Comparison of ENCODE assay signal across 8 cellular contexts in the genomic region with DNA sequence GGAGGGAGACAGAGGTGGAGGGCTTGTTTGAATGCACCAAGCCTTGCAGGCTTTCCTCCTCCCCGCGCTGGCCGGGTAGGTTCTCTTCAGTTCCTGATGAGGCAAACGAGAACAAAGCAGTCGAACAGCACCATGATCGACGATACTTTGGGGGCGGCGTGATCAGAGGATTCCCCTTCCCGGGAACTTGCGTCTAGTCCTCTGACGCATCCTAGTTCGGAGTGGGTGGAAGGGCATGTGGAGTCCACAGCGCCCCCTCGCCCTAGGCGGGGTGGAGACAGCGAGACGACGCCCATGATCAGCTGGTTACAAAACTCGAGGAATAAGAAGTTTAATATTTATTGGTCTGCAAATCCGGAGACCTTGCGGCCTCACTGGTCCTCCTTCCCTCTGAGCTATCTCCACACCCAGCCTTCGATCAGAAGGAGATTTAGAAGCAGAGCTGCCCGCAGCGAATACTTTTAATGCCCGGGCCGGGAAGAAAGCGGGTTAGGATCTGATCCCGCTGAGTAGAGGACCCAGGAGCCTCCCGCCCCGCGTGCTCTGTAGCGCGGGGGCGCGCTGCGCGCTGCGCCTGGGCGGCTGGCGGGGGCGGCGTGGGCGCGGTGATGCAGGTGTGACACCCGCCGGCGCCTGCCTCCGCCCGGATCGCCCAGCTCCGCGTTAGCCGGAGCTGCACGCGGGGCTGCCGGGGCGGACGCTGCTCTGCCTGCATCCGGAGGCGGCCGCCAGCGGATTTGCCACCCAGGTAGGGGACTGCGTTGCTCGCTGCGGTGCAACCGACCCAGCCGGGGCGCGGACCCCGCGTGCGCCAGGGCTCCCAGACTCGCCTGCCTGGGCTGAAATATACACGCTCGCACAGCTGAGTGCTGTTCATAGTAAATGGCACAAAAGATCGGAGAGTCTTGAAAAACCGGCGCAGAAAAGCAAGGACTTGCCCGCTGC. TPM values are rescaled to one million over a fixed set of nuclear protein-coding genes. Genes with fewer than 3 reads are reported as not detected.
DNase-seq lines count a peak whose midpoint lies in the region; ATAC-seq and TF ChIP-seq lines count a peak whose summit lies in the region.

A gene with protein sequence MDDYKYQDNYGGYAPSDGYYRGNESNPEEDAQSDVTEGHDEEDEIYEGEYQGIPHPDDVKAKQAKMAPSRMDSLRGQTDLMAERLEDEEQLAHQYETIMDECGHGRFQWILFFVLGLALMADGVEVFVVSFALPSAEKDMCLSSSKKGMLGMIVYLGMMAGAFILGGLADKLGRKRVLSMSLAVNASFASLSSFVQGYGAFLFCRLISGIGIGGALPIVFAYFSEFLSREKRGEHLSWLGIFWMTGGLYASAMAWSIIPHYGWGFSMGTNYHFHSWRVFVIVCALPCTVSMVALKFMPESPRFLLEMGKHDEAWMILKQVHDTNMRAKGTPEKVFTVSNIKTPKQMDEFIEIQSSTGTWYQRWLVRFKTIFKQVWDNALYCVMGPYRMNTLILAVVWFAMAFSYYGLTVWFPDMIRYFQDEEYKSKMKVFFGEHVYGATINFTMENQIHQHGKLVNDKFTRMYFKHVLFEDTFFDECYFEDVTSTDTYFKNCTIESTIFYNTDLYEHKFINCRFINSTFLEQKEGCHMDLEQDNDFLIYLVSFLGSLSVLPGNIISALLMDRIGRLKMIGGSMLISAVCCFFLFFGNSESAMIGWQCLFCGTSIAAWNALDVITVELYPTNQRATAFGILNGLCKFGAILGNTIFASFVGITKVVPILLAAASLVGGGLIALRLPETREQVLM (plus strand): TSS at position 642 of the 945 bp plus-strand sequence. CDS start 126,007 bp downstream, outside the sequence.

- WGBS in right lobe of liver (ENCODE audit: insufficient coverage, low coverage, low lambda C conversion rate, missing lambda C conversion rate): 0% methylated on average over 8 of the region's 80 CpGs

- H3K9me3 ChIP-seq in right lobe of liver: no peaks in the 10 kb centered on the region

- ATAC-seq in right lobe of liver (peak; percentile 54 to 61 (median 57)), GM21381 (IDR thresholded peaks at IDR 0.05; ENCODE audit: unreplicated experiment) (no peak)

- TF ChIP-seq POLR2A in right lobe of liver (IDR thresholded peaks at IDR 0.05): no peak

- H3K4me2 ChIP-seq in KMS-11: peak within 1 kb of the TSS; percentile 85

- peaks cover 3% of the 10 kb centered on the region; the same call in 1 of the 2 replicates for H3K27me3 ChIP-seq in KMS-11 (ENCODE audit: insufficient read depth, low read depth)
- H3K27me3 ChIP-seq in right lobe of liver: peaks cover 0 to 16% of the 10 kb centered on the region in 2 donors

- H4K20me1 ChIP-seq in KMS-11 (ENCODE audit: insufficient read depth): no peaks in the 10 kb centered on the region

- H3K79me2 ChIP-seq in KMS-11 (ENCODE audit: insufficient read depth, low read depth): no peaks in the 10 kb centered on the region

- peak within 1 kb of the TSS; percentile 13; the same call in 1 of the 2 replicates for H3K9ac ChIP-seq in KMS-11

- H2AFZ ChIP-seq in KMS-11 (ENCODE audit: low read depth): peak within 1 kb of the TSS; percentile 90

- DNase-seq in ACHN (peak; percentile 9), GM19238 (ENCODE audit: insufficient read length, low spot score) (peak; percentile 33), right lobe of liver (peak in 1 of 3 donors; percentile 47)
- peak; percentile 15 to 32 for DNase-seq in activated CD4-positive, alpha-beta T cell treated with anti-CD3 and anti-CD28 coated beads for 24 hours (ENCODE audit: low read depth in 2 of 2)
- DNase-seq in stimulated activated CD4-positive, alpha-beta T cell treated with anti-CD3 and anti-CD28 coated beads, TNF-alpha, amount 100 ng/mL, for 4 hours (ENCODE audit: low read depth in 3 of 3): peak; percentile 15 to 59 (median 45)

- H3K4me1 ChIP-seq in KMS-11 (ENCODE audit: low read depth, poor library complexity, severe bottlenecking) (no peaks in the 10 kb centered on the region), right lobe of liver (peaks cover 0 to 14% (median 0%) of the 10 kb centered on the region in 4 donors)

- H3K27ac ChIP-seq in KMS-11: no peak within 1 kb of the TSS
- peak within 1 kb of the TSS; percentile 73 for H3K27ac ChIP-seq in cingulate gyrus (ENCODE audit: low read depth, low read length)
- H3K27ac ChIP-seq in right lobe of liver: no peak within 1 kb of the TSS

- intact Hi-C loops in right lobe of liver (cut with DNase I): no loop called here

- no peak for TF ChIP-seq CTCF in KMS-11 (conservative IDR thresholded peaks at IDR 0.05; ENCODE audit: low read depth, low read length)
- no peak for TF ChIP-seq CTCF in right lobe of liver (IDR thresholded peaks at IDR 0.05)

- in situ Hi-C loops in ACHN (cut with HindIII; ENCODE audit: low pct_ligation_motif_present, low pct_unique_long_range_greater_than_20kb, low sequenced_read_pairs): no loop called here

- no peak within 1 kb of the TSS for H3K4me3 ChIP-seq in KMS-11 (IDR thresholded peaks at IDR 0.05; ENCODE audit: insufficient read depth, low read depth, low read length)
- peak within 1 kb of the TSS; percentile 28 to 44 (median 39) for H3K4me3 ChIP-seq in right lobe of liver

- H3K36me3 ChIP-seq in KMS-11 (ENCODE audit: insufficient read depth) (no peaks in the 10 kb centered on the region), right lobe of liver (no peaks in the 10 kb centered on the region)

RNA-seq across cellular contexts. Expression of the gene that starts here (rescaled TPM):
- under 1 TPM in 5 of 6 experiments, not detected in 1; 0.06 to 0.81 (median 0.18) TPM for total RNA-seq in right lobe of liver

Comparison
In these comparisons a context has a peak if more than half of its experiments do, and no peak if none do; other contexts are left out.
1. Peak in ATAC-seq and H3K4me3 ChIP-seq in right lobe of liver; RNA of the gene not detected or under 1 TPM.